ENCODE assay signal across 8 cellular contexts in the genomic region with DNA sequence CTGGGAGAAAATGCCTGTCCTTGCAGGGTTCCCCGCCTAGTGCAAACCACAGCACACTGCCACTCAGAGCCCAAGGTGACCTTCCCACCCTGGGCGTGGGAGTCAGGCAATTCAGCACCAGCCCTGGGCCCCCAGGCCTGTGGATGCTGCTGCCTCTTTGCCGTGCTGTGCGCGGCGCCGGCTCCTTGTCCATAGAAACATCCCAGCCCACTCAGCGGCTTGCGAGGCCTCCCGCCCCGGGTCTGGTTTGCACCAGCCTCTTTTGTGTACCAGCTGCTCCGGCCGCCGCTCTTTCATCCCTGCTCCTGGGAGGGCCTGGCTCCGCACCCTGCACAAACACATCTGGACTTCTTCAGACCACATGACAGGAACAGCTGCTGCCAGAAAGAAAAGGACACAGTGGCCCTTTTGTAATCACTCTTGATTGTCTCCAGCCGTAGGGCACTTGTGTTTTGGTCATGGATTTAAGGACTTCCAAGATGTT.
DNase-seq lines count a peak whose midpoint lies in the region; ATAC-seq and TF ChIP-seq lines count a peak whose summit lies in the region.

No MANE protein-coding gene starts in this region.

- H3K4me1 ChIP-seq in gastrocnemius medialis: no peaks in the 10 kb centered on the region

- peak overlapping the region; percentile 72 for H3K4me3 Mint-ChIP-seq in neural crest cell

- H3K36me3 Mint-ChIP-seq in neural crest cell (ENCODE audit: low read depth): no peaks in the 10 kb centered on the region

- H3K9me3 ChIP-seq in gastrocnemius medialis: no peaks in the 10 kb centered on the region

- ATAC-seq in gastrocnemius medialis (no peak), HG02970 (IDR thresholded peaks at IDR 0.05; ENCODE audit: low FRiP score, unreplicated experiment) (no peak)

- intact Hi-C loops in gastrocnemius medialis (cut with DNase I; ENCODE audit: low total_unique reads): no loop called here

- H3K27ac Mint-ChIP-seq in neural crest cell (ENCODE audit: unreplicated experiment): peak overlapping the region; percentile 79

- H3K4me1 Mint-ChIP-seq in neural crest cell: peaks cover 49% of the 10 kb centered on the region

- H3K27me3 Mint-ChIP-seq in neural crest cell (ENCODE audit: low read depth): peaks cover 15% of the 10 kb centered on the region

- no peak overlapping the region for H3K4me3 ChIP-seq in fibroblast of villous mesenchyme (ENCODE audit: low read depth, low read length)
- no peak overlapping the region for H3K4me3 ChIP-seq in gastrocnemius medialis

- H3K9me3 Mint-ChIP-seq in neural crest cell: no peaks in the 10 kb centered on the region

- no peaks in the 10 kb centered on the region for H3K36me3 ChIP-seq in gastrocnemius medialis

- no peak for TF ChIP-seq POLR2A in gastrocnemius medialis (IDR thresholded peaks at IDR 0.05)

- H3K27ac ChIP-seq in gastrocnemius medialis: no peak overlapping the region

- in situ Hi-C loops in gastrocnemius medialis (cut with MboI; ENCODE audit: low sequenced_read_pairs in 4 of 4): loop anchor here in 1 of 4 donors (10.0 kb wide), 1 partner anchor 285 kb away; no protein-coding TSS in a partner anchor

- DNase-seq in DMS79 (lab: John Stamatoyannopoulos, UW) (peak; percentile 65), NCI-H524 treated with DMSO at 0.1 percent for 48 hours (lab: John Stamatoyannopoulos, UW) (peak; percentile 97), fibroblast of villous mesenchyme (ENCODE audit: low read depth) (peak; percentile 3), neural crest cell (ENCODE audit: low read depth, low spot score) (peak; percentile 76), DMS114 treated with DMSO at 0.1 percent for 48 hours (lab: John Stamatoyannopoulos, UW; ENCODE audit: unreplicated experiment) (no peak), gastrocnemius medialis (no peak), NOMO-1 treated with DMSO at 0.1 percent for 48 hours (lab: John Stamatoyannopoulos, UW; ENCODE audit: unreplicated experiment) (no peak)

- TF ChIP-seq CTCF in fibroblast of villous mesenchyme (IDR thresholded peaks at IDR 0.05; ENCODE audit: insufficient read depth, low read depth, low read length) (no peak), neural crest cell (conservative IDR thresholded peaks at IDR 0.05) (no peak), gastrocnemius medialis (IDR thresholded peaks at IDR 0.05 in 4 of 5, conservative IDR thresholded peaks at IDR 0.05 in 1 of 5) (no peak)

- peaks cover 0 to 10% (median 4%) of the 10 kb centered on the region in 3 donors for H3K27me3 ChIP-seq in gastrocnemius medialis

Comparison
In these comparisons a context has a peak if more than half of its experiments do, and no peak if none do; other contexts are left out.
1. DNase-seq: peak in DMS79 (single experiment), NCI-H524 treated with DMSO at 0.1 percent for 48 hours (single experiment), fibroblast of villous mesenchyme (single experiment) and neural crest cell (single experiment); none in DMS114 treated with DMSO at 0.1 percent for 48 hours (single experiment), gastrocnemius medialis (0 of 2) and NOMO-1 treated with DMSO at 0.1 percent for 48 hours (single experiment).